Comparison of ENCODE assay signal across 9 cellular contexts in the genomic region with DNA sequence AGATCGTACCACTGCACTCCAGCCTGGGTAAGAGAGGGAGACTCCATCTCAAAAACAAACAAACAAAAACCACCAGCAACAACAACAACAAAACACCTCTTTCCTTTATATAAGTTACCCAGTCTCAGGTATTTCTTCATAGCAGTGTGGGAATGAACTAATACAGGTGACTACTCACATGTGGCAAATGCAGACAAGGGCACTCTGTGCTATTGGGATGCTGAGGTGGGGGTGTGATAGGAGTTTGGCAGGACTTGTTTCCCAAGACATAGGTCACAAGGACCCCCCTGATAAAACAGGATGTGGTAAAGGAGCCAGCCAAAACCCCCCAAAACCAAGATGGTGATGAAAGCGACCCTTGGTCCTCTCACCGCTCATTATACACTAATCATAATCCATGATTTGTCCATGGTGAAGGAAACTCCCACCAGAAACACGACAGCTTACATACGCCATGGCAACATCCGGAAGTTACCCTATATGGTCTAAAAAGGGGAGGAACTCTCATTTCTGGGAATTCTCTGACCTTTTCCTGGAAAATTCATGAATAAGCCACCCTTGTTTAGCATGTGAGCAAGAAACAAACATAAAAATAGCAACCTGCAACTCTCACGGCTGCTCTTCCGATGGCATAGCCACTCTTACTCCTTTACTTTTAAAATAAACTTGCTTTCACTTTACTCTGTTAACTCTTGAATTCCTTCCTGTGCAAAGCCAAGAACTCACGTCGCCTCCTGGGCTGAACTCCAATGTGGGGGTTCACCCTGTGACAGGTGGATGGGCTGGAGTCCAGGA. TPM values are rescaled to one million over a fixed set of nuclear protein-coding genes. Genes with fewer than 3 reads are reported as not detected.
A peak's percentile ranks its signal among the peaks of the same experiment; 100 is the strongest.
DNase-seq lines count a peak whose midpoint lies in the region; ATAC-seq, FAIRE-seq and TF ChIP-seq lines count a peak whose summit lies in the region.
"Had no signal": no experiment of that assay in that cellular context is flagged by ENCODE, and none has a peak within 500 bp of the region (broad histone marks: within the 10 kb centered on the region; RNA-seq: fewer than 3 reads in every experiment).

No MANE protein-coding gene starts in this region.

- TF ChIP-seq CTCF in esophagus muscularis mucosa (IDR thresholded peaks at IDR 0.05) (no peak), omental fat pad (IDR thresholded peaks at IDR 0.05) (no peak)

- peak; percentile 47 for ATAC-seq in T-helper 17 cell
- peak; percentile 85 for ATAC-seq in omental fat pad (ENCODE audit: low FRiP score)
- no peak for ATAC-seq in HG02642 (IDR thresholded peaks at IDR 0.05; ENCODE audit: poor library complexity, unreplicated experiment)

- H4K20me1 ChIP-seq in BLaER1 treated with 17β-estradiol and CSF1 and Interleukin-3, amounts not matched to agents 10 nM and 100 nM: no peaks in the 10 kb centered on the region

- H3K27ac Mint-ChIP-seq in T-helper 17 cell: peak overlapping the region; percentile 93

- peak overlapping the region in 1 of 11 experiments; percentile 10; a peak in 2 of 22 replicates for H3K27ac ChIP-seq in BLaER1 treated with 17β-estradiol and CSF1 and Interleukin-3, amounts not matched to agents 10 nM and 100 nM
- H3K27ac ChIP-seq in esophagus muscularis mucosa (replicated peaks in 1 of 4) (peak overlapping the region; percentile 61 to 80 (median 68)), SJCRH30 (no peak overlapping the region)
- H3K27ac ChIP-seq: SK-N-MC had no signal

- H3K36me3 Mint-ChIP-seq in T-helper 17 cell (ENCODE audit: low read depth): no peaks in the 10 kb centered on the region

- peak overlapping the region in 2 of 11 experiments; percentile 53 to 56; a peak in 3 of 22 replicates for H3K9ac ChIP-seq in BLaER1 treated with 17β-estradiol and CSF1 and Interleukin-3, amounts not matched to agents 10 nM and 100 nM

- FAIRE-seq in RCC 7860 (lab: Jason Lieb, UNC): no peak

- H3K36me3 ChIP-seq in BLaER1 treated with 17β-estradiol and CSF1 and Interleukin-3, amounts not matched to agents 10 nM and 100 nM: no peaks in the 10 kb centered on the region
- H3K36me3 ChIP-seq in esophagus muscularis mucosa (no peaks in the 10 kb centered on the region), SJCRH30 (no peaks in the 10 kb centered on the region)

- no peak overlapping the region for H3K4me3 ChIP-seq in BLaER1 treated with 17β-estradiol and CSF1 and Interleukin-3, amounts not matched to agents 10 nM and 100 nM
- H3K4me3 ChIP-seq in esophagus muscularis mucosa: peak overlapping the region; percentile 36 to 45 (median 43)
- no peak overlapping the region for H3K4me3 ChIP-seq in SJCRH30
- H3K4me3 ChIP-seq: SK-N-MC had no signal

- H3K27me3 Mint-ChIP-seq in T-helper 17 cell: peaks cover 5% of the 10 kb centered on the region

- peaks cover 0 to 52% (median 13%) of the 10 kb centered on the region in 10 experiments; a peak in 12 of 20 replicates for H3K4me1 ChIP-seq in BLaER1 treated with 17β-estradiol and CSF1 and Interleukin-3, amounts not matched to agents 10 nM and 100 nM
- H3K4me1 ChIP-seq in esophagus muscularis mucosa (peaks cover 21 to 34% (median 26%) of the 10 kb centered on the region in 4 donors), SJCRH30 (0 out of 2 replicates have a peak, but pooled peaks cover 5% of the 10 kb centered on the region)

- H3K9me3 ChIP-seq in BLaER1 treated with 17β-estradiol and CSF1 and Interleukin-3, amounts not matched to agents 10 nM and 100 nM (replicated peaks in 1 of 11): peaks cover 0 to 16% (median 5%) of the 10 kb centered on the region in 11 experiments; a peak in 9 of 22 replicates
- H3K9me3 ChIP-seq in T-helper 17 cell (ENCODE audit: control insufficient read depth, low read length, poor library complexity, severe bottlenecking) (no peaks in the 10 kb centered on the region), esophagus muscularis mucosa (no peaks in the 10 kb centered on the region), SJCRH30 (replicated peaks) (no peaks in the 10 kb centered on the region)

- WGBS in esophagus muscularis mucosa: 26% methylated on average over 10 of the region's 10 CpGs

- no peaks in the 10 kb centered on the region for H3K27me3 ChIP-seq in BLaER1 treated with 17β-estradiol and CSF1 and Interleukin-3, amounts not matched to agents 10 nM and 100 nM
- no peaks in the 10 kb centered on the region for H3K27me3 ChIP-seq in esophagus muscularis mucosa
- H3K27me3 ChIP-seq in SJCRH30: no peaks in the 10 kb centered on the region

- H3K4me3 Mint-ChIP-seq in T-helper 17 cell: peak overlapping the region; percentile 88

- peak; percentile 4 for TF ChIP-seq EP300 in esophagus muscularis mucosa (IDR thresholded peaks at IDR 0.05)

- DNase-seq in T-helper 17 cell: no peak
- no peak for DNase-seq in esophagus muscularis mucosa (ENCODE audit: extremely low spot score)
- no peak for DNase-seq in omental fat pad (ENCODE audit: low spot score)
- no peak for DNase-seq in RCC 7860 (ENCODE audit: low spot score)
- no peak for DNase-seq in SJCRH30
- DNase-seq in NCI-H146 treated with DMSO at 0.1 percent for 48 hours (lab: John Stamatoyannopoulos, UW; ENCODE audit: unreplicated experiment): no peak

- peaks cover 6% of the 10 kb centered on the region for H3K4me1 Mint-ChIP-seq in T-helper 17 cell

- peak overlapping the region in 6 of 11 experiments; percentile 3 to 75 (median 38); a peak in 11 of 22 replicates for H3K4me2 ChIP-seq in BLaER1 treated with 17β-estradiol and CSF1 and Interleukin-3, amounts not matched to agents 10 nM and 100 nM

- TF ChIP-seq POLR2A in esophagus muscularis mucosa (IDR thresholded peaks at IDR 0.05; ENCODE audit: low read depth): no peak

- intact Hi-C loops in esophagus muscularis mucosa (cut with DNase I): loop anchor here (5.0 kb wide), 3 partner anchors 208 to 358 kb away; no protein-coding TSS in a partner anchor

RNA-seq across cellular contexts. Expression of gene INCENP, which starts 18.8 kb away (rescaled TPM):
- total RNA-seq in T-helper 17 cell (10 to 100 TPM; 15.9 to 22.3 TPM), esophagus muscularis mucosa (10 to 100 TPM; 13.8 to 20.3 (median 16.0) TPM), omental fat pad (10 to 100 TPM in 2 of 4 donors, 1 to 10 TPM in 2; 8.0 to 19.1 (median 12.9) TPM)
- 111 and 118 TPM in 2 replicates for total RNA-seq in SJCRH30 (2014; rRNA removed; shearing (Covaris generic))

Comparison
In these comparisons a context has a peak if more than half of its experiments do, and no peak if none do; other contexts are left out.
1. H3K4me3 ChIP-seq: peak in esophagus muscularis mucosa (4 of 4); none in BLaER1 treated with 17β-estradiol and CSF1 and Interleukin-3, amounts not matched to agents 10 nM and 100 nM (0 of 10) and SJCRH30 (single experiment).